15 cellular contexts compared by ENCODE assay signal in the genomic region with DNA sequence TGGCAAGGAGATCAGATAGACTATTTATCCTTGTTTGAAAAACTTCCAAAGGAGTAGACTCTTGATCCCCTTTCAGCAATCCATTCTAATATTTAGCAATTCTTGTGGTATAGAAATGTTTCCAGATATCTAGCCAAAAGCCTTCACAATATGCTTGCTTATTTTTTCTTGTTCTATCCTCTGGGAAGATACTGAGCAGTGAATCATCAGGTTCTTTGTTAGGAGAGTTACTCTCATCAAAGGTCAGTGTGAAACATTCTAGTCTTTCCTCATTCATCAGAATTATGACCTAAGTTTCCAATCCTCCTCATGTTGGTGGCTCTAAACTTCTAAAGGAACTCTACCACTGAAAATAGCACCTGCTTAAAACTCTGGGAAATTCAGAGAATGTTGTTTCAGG. TPM values are rescaled to one million over a fixed set of nuclear protein-coding genes. Genes with fewer than 3 reads are reported as not detected.
DNase-seq lines count a peak whose midpoint lies in the region; ATAC-seq and TF ChIP-seq lines count a peak whose summit lies in the region.
"Had no signal": no experiment of that assay in that cellular context is flagged by ENCODE, and none has a peak within 500 bp of the region (broad histone marks: within the 10 kb centered on the region; RNA-seq: fewer than 3 reads in every experiment).

No MANE protein-coding gene starts in this region.

- no peaks in the 10 kb centered on the region for H3K27me3 ChIP-seq in RWPE2 (ENCODE audit: insufficient read depth, poor library complexity, severe bottlenecking)

- DNase-seq in Caki2 (ENCODE audit: low read depth) (peak; percentile 64), RWPE2 (ENCODE audit: low spot score) (no peak), fibroblast of peridontal ligament (ENCODE audit: extremely low read depth) (peak; percentile 96), omental fat pad (ENCODE audit: low spot score) (no peak), left ventricle myocardium superior (no peak)
- DNase-seq: activated B cell treated with CpG ODN at 0.5 μM for 24 hours; CD8-positive, alpha-beta memory T cell; NCI-H446; retina; SIG-M5; upper lobe of right lung had no signal

- peaks cover 28% of the 10 kb centered on the region for H3K4me1 ChIP-seq in RWPE2 (ENCODE audit: insufficient read depth, poor library complexity, severe bottlenecking)

- ATAC-seq in RWPE2 (ENCODE audit: low read depth), result peak; percentile 15; the same call in 1 of the 3 replicates
- ATAC-seq in omental fat pad (ENCODE audit: low FRiP score), result peak; percentile 33
- ATAC-seq in GM21737 (IDR thresholded peaks at IDR 0.05; ENCODE audit: unreplicated experiment), result no peak
- no peak for ATAC-seq in GM18868 (IDR thresholded peaks at IDR 0.05; ENCODE audit: unreplicated experiment)
- ATAC-seq in left ventricle myocardium superior, result no peak
- ATAC-seq in GM21576 (IDR thresholded peaks at IDR 0.05; ENCODE audit: unreplicated experiment), result no peak
- ATAC-seq: GM12878, upper lobe of right lung had no signal

- intact Hi-C loops in left ventricle myocardium superior (cut with micrococcal nuclease), result no loop called here

- no peaks in the 10 kb centered on the region for H3K36me3 ChIP-seq in RWPE2 (ENCODE audit: low read depth)
- H3K36me3 ChIP-seq: upper lobe of right lung had no signal

- in situ Hi-C loops in Caki2 (cut with HindIII; ENCODE audit: low pct_unique_long_range_greater_than_20kb, low sequenced_read_pairs), result no loop called here

- H3K27ac ChIP-seq in RWPE2 (ENCODE audit: poor library complexity, severe bottlenecking), result peak overlapping the region; percentile 24
- H3K27ac ChIP-seq: upper lobe of right lung had no signal

- H3K9me3 ChIP-seq in RWPE2 (ENCODE audit: severe bottlenecking), result no peaks in the 10 kb centered on the region
- H3K9me3 ChIP-seq: upper lobe of right lung had no signal

- H3K4me3 ChIP-seq in RWPE2 (ENCODE audit: severe bottlenecking), result no peak overlapping the region
- H3K4me3 ChIP-seq: GM12878, upper lobe of right lung had no signal

- TF ChIP-seq CTCF in RWPE2 (IDR thresholded peaks at IDR 0.05; ENCODE audit: poor library complexity, severe bottlenecking) (no peak), omental fat pad (IDR thresholded peaks at IDR 0.05) (no peak)

RNA-seq across cellular contexts. Expression of gene GPC6, which starts 3.9 kb away (rescaled TPM):
- 6.5 and 6.7 TPM in 2 replicates for total RNA-seq in Caki2 (2014; rRNA removed; shearing (Covaris generic); ENCODE audit: low replicate concordance)
- 10 to 100 TPM in 3 of 4 donors, 1 to 10 TPM in 1; 9.2 to 24.4 (median 16.4) TPM for total RNA-seq in omental fat pad
- 1.6 TPM for total RNA-seq in left ventricle myocardium superior
- total RNA-seq: activated B cell treated with CpG ODN at 0.5 μM for 24 hours; CD8-positive, alpha-beta memory T cell; GM12878 had no signal

Comparison
In these comparisons a context has a peak if more than half of its experiments do, and no peak if none do; other contexts are left out.
1. DNase-seq: peak in Caki2 (single experiment) and fibroblast of peridontal ligament (single experiment); none in RWPE2 (single experiment), omental fat pad (single experiment) and left ventricle myocardium superior (single experiment).
2. ATAC-seq: peak in RWPE2 (single experiment) and omental fat pad (single experiment); none in GM21737 (single experiment), GM18868 (single experiment), left ventricle myocardium superior (single experiment) and GM21576 (single experiment).